Comparison of ENCODE assay signal across 1 cellular context in genomic region chr22:39040538-39041296, GRCh38.
TF ChIP-seq lines count a peak whose summit lies in the region.

APOBEC3F (plus strand) TSS chr22:39040864; CDS start chr22:39040961, 97 bp downstream.

TF ChIP-seq in HEK293, 187 proteins besides CTCF, POLR2A, EP300 and RAD21 (continued from another document):
- TF ChIP-seq PRDM10 (tag by site-specific recombination; IDR thresholded peaks at IDR 0.05) = peak; percentile 26; the same call in 1 of the 2 replicates
